Comparison of ENCODE assay signal across 24 cellular contexts in genomic region chr6:53630533-53631269, GRCh38. TPM values are rescaled to one million over a fixed set of nuclear protein-coding genes. Genes with fewer than 3 reads are reported as not detected.
A peak's percentile ranks its signal among the peaks of the same experiment; 100 is the strongest.
DNase-seq lines count a peak whose midpoint lies in the region; ATAC-seq, FAIRE-seq and TF ChIP-seq lines count a peak whose summit lies in the region.
"Had no signal": no experiment of that assay in that cellular context is flagged by ENCODE, and none has a peak within 500 bp of the region (broad histone marks: within the 10 kb centered on the region; RNA-seq: fewer than 3 reads in every experiment).

No MANE protein-coding gene starts in this region.

- peak overlapping the region in 3 of 11 experiments; percentile 10 to 54 (median 44); a peak in 6 of 22 replicates for H3K27ac ChIP-seq in BLaER1 treated with 17β-estradiol and CSF1 and Interleukin-3, amounts not matched to agents 10 nM and 100 nM
- no peak overlapping the region for H3K27ac ChIP-seq in keratinocyte (ENCODE audit: control insufficient read depth, insufficient read depth, low read length)
- H3K27ac ChIP-seq: cardiac muscle cell had no signal

- no peak overlapping the region for H3K4me3 Mint-ChIP-seq in Calu3 (ENCODE audit: low read depth, unreplicated experiment)
- H3K4me3 Mint-ChIP-seq: activated CD4-positive, alpha-beta memory T cell treated with anti-CD3 and anti-CD28 coated beads for 36 hours; activated naive CD8-positive, alpha-beta T cell treated with anti-CD3 and anti-CD28 coated beads, Interleukin-2, amount 50 U/mL, for 24 hours; activated T-cell treated with anti-CD3 and anti-CD28 coated beads, Interleukin-2, amount 50 U/mL, for 72 hours; effector memory CD8-positive, alpha-beta T cell; naive thymus-derived CD8-positive, alpha-beta T cell; stimulated activated naive CD8-positive, alpha-beta T cell treated with anti-CD3 and anti-CD28 coated beads, Interleukin-15, Interleukin-2, amounts not matched to agents 100 ng/mL and 50 ng/mL, for 24 hours had no signal

- no peak overlapping the region for H3K4me3 ChIP-seq in BLaER1 treated with 17β-estradiol and CSF1 and Interleukin-3, amounts not matched to agents 10 nM and 100 nM
- no peak overlapping the region for H3K4me3 ChIP-seq in keratinocyte (ENCODE audit: control insufficient read depth in 2 of 3, extremely low read depth in 1 of 3, insufficient read depth in 2 of 3, low read depth in 1 of 3, low read length in 3 of 3)
- H3K4me3 ChIP-seq: cardiac muscle cell, lung had no signal

- CTCF ChIA-PET in Calu3 (lab: Charles Lee): no interaction called here

- H3K36me3 Mint-ChIP-seq in Calu3 (ENCODE audit: insufficient read depth, unreplicated experiment): no peaks in the 10 kb centered on the region
- H3K36me3 Mint-ChIP-seq: activated CD4-positive, alpha-beta memory T cell treated with anti-CD3 and anti-CD28 coated beads for 36 hours; naive thymus-derived CD8-positive, alpha-beta T cell had no signal

- H3K4me1 Mint-ChIP-seq in Calu3 (ENCODE audit: low read depth, unreplicated experiment): peaks cover 32% of the 10 kb centered on the region
- H3K4me1 Mint-ChIP-seq: activated naive CD8-positive, alpha-beta T cell treated with anti-CD3 and anti-CD28 coated beads, Interleukin-2, amount 50 U/mL, for 24 hours had no signal

- no peaks in the 10 kb centered on the region; a peak in 1 of 22 replicates for H3K9me3 ChIP-seq in BLaER1 treated with 17β-estradiol and CSF1 and Interleukin-3, amounts not matched to agents 10 nM and 100 nM (replicated peaks in 1 of 11)
- H3K9me3 ChIP-seq in keratinocyte (ENCODE audit: control insufficient read depth, low read depth, low read length): no peaks in the 10 kb centered on the region

- no peaks in the 10 kb centered on the region for H3K79me2 ChIP-seq in keratinocyte (ENCODE audit: control insufficient read depth, insufficient read depth, low read length)

- H3K9me3 Mint-ChIP-seq in Calu3 (ENCODE audit: low read depth, unreplicated experiment): no peaks in the 10 kb centered on the region
- H3K9me3 Mint-ChIP-seq: activated CD4-positive, alpha-beta memory T cell treated with anti-CD3 and anti-CD28 coated beads for 36 hours; activated naive CD8-positive, alpha-beta T cell treated with anti-CD3 and anti-CD28 coated beads, Interleukin-2, amount 50 U/mL, for 24 hours; activated T-cell treated with anti-CD3 and anti-CD28 coated beads, Interleukin-2, amount 50 U/mL, for 72 hours; effector memory CD8-positive, alpha-beta T cell; naive thymus-derived CD8-positive, alpha-beta T cell; stimulated activated naive CD8-positive, alpha-beta T cell treated with anti-CD3 and anti-CD28 coated beads, Interleukin-15, Interleukin-2, amounts not matched to agents 100 ng/mL and 50 ng/mL, for 24 hours had no signal

- intact Hi-C loops in Calu3 (cut with micrococcal nuclease; ENCODE audit: unreplicated experiment): no loop called here

- DNase-seq in NOMO-1 treated with dmso at 0.1 percent for 144 hours (lab: John Stamatoyannopoulos, UW; ENCODE audit: unreplicated experiment) (peak; percentile 21), keratinocyte (ENCODE audit: low read depth, low spot score) (no peak), NCI-H128 (lab: John Stamatoyannopoulos, UW; ENCODE audit: unreplicated experiment) (no peak), Calu3 (no peak), foreskin melanocyte (no peak)
- DNase-seq in stimulated activated CD4-positive, alpha-beta T cell treated with anti-CD3 and anti-CD28 coated beads, Interleukin-2, amount 100 ng/mL, for 48 hours: no peak
- DNase-seq: activated CD4-positive, alpha-beta memory T cell treated with anti-CD3 and anti-CD28 coated beads for 36 hours; activated naive CD8-positive, alpha-beta T cell treated with anti-CD3 and anti-CD28 coated beads, Interleukin-2, amount 50 U/mL, for 24 hours; activated T-cell treated with anti-CD3 and anti-CD28 coated beads, Interleukin-2, amount 50 U/mL, for 72 hours; effector memory CD8-positive, alpha-beta T cell; KBM-7; naive thymus-derived CD8-positive, alpha-beta T cell; NCI-H146; NCI-H446; stimulated activated CD4-positive, alpha-beta T cell treated with anti-CD3 and anti-CD28 coated beads, Interleukin-12 subunit alpha, Interleukin-12 subunit beta, amount 100 ng/mL, for 4 hours had no signal

- ATAC-seq in GM21447 (IDR thresholded peaks at IDR 0.05; ENCODE audit: unreplicated experiment): peak; percentile 68
- ATAC-seq: activated naive CD8-positive, alpha-beta T cell treated with anti-CD3 and anti-CD28 coated beads, Interleukin-2, amount 50 U/mL, for 24 hours; activated T-cell treated with anti-CD3 and anti-CD28 coated beads, Interleukin-2, amount 50 U/mL, for 72 hours; effector memory CD8-positive, alpha-beta T cell; naive thymus-derived CD8-positive, alpha-beta T cell; SK-N-SH treated with all-trans-retinoic acid at 6 μM for 48 hours had no signal

- H3K9me1 ChIP-seq in keratinocyte (ENCODE audit: control insufficient read depth, extremely low read depth, insufficient read depth, low read length): no peaks in the 10 kb centered on the region

- no peak overlapping the region for H3K9ac ChIP-seq in BLaER1 treated with 17β-estradiol and CSF1 and Interleukin-3, amounts not matched to agents 10 nM and 100 nM
- no peak overlapping the region for H3K9ac ChIP-seq in keratinocyte (ENCODE audit: control insufficient read depth, extremely low read depth, insufficient read depth, low read length)

- H3K27me3 Mint-ChIP-seq in Calu3 (ENCODE audit: unreplicated experiment): no peaks in the 10 kb centered on the region
- H3K27me3 Mint-ChIP-seq: progenitor cell of endocrine pancreas had no signal

- peak overlapping the region; percentile 21 to 72 (median 54) for H3K4me2 ChIP-seq in BLaER1 treated with 17β-estradiol and CSF1 and Interleukin-3, amounts not matched to agents 10 nM and 100 nM
- H3K4me2 ChIP-seq in keratinocyte (ENCODE audit: control insufficient read depth, extremely low read depth, insufficient read depth, low read depth, low read length): no peak overlapping the region

- no peak for TF ChIP-seq CTCF in keratinocyte (optimal IDR thresholded peaks at IDR 0.05 in 1 of 3, IDR thresholded peaks at IDR 0.05 in 1 of 3, conservative IDR thresholded peaks at IDR 0.05 in 1 of 3; ENCODE audit: extremely low read depth in 1 of 3, insufficient read depth in 2 of 3, low read length in 3 of 3)
- no peak for TF ChIP-seq CTCF in Calu3 (IDR thresholded peaks at IDR 0.05; ENCODE audit: unreplicated experiment)

- no peaks in the 10 kb centered on the region for H4K20me1 ChIP-seq in BLaER1 treated with 17β-estradiol and CSF1 and Interleukin-3, amounts not matched to agents 10 nM and 100 nM
- H4K20me1 ChIP-seq in keratinocyte (ENCODE audit: control insufficient read depth, extremely low read depth, insufficient read depth, low read length): no peaks in the 10 kb centered on the region

- no peaks in the 10 kb centered on the region for H3K36me3 ChIP-seq in BLaER1 treated with 17β-estradiol and CSF1 and Interleukin-3, amounts not matched to agents 10 nM and 100 nM
- no peaks in the 10 kb centered on the region for H3K36me3 ChIP-seq in keratinocyte (ENCODE audit: control insufficient read depth in 2 of 2, extremely low read depth in 1 of 2, insufficient read depth in 2 of 2, low read length in 2 of 2)
- H3K36me3 ChIP-seq: cardiac muscle cell had no signal

- FAIRE-seq in keratinocyte (lab: Jason Lieb, UNC): peak; percentile 32
- FAIRE-seq: GM18507 had no signal

- no TSS peak for BruUV-seq in Calu3 (replicated peaks; lab: Mats Ljungman, UMichigan)

- no peak overlapping the region for H3K27ac Mint-ChIP-seq in Calu3 (ENCODE audit: unreplicated experiment)
- H3K27ac Mint-ChIP-seq: activated CD4-positive, alpha-beta memory T cell treated with anti-CD3 and anti-CD28 coated beads for 36 hours; activated naive CD8-positive, alpha-beta T cell treated with anti-CD3 and anti-CD28 coated beads, Interleukin-2, amount 50 U/mL, for 24 hours; activated T-cell treated with anti-CD3 and anti-CD28 coated beads, Interleukin-2, amount 50 U/mL, for 72 hours; naive thymus-derived CD8-positive, alpha-beta T cell; progenitor cell of endocrine pancreas; stimulated activated naive CD8-positive, alpha-beta T cell treated with anti-CD3 and anti-CD28 coated beads, Interleukin-15, Interleukin-2, amounts not matched to agents 100 ng/mL and 50 ng/mL, for 24 hours had no signal

- H2AFZ ChIP-seq in keratinocyte (ENCODE audit: control insufficient read depth, low read length): no peak overlapping the region

- dilution Hi-C loops in keratinocyte (cut with MboI; ENCODE audit: extremely low pct_ligation_motif_present, low sequenced_read_pairs): no loop called here

- peaks cover 13 to 46% (median 22%) of the 10 kb centered on the region in 10 experiments; a peak in 19 of 20 replicates for H3K4me1 ChIP-seq in BLaER1 treated with 17β-estradiol and CSF1 and Interleukin-3, amounts not matched to agents 10 nM and 100 nM
- H3K4me1 ChIP-seq in keratinocyte (ENCODE audit: control insufficient read depth, extremely low read depth, insufficient read depth, low read length): peaks cover 57% of the 10 kb centered on the region

- H3K27me3 ChIP-seq in BLaER1 treated with 17β-estradiol and CSF1 and Interleukin-3, amounts not matched to agents 10 nM and 100 nM: no peaks in the 10 kb centered on the region
- no peaks in the 10 kb centered on the region for H3K27me3 ChIP-seq in keratinocyte (ENCODE audit: control insufficient read depth, extremely low read depth, insufficient read depth, low read length)
- H3K27me3 ChIP-seq: cardiac muscle cell had no signal

RNA-seq across cellular contexts. Expression of gene KLHL31, which starts 34.9 kb away (rescaled TPM):
- polyA plus RNA-seq in keratinocyte: 0.08 to 0.76 TPM (median 0.42 TPM) in 3 replicates
- polyA plus RNA-seq in keratinocyte (2011; ENCODE audit: low read depth): 1.1 TPM
- 0.17 and 0.26 TPM in 2 replicates for polyA plus RNA-seq in keratinocyte (2011; cell fraction: cytosol; rRNA removed)
- 3.1 and 3.2 TPM in 2 replicates for polyA plus RNA-seq in keratinocyte (2011; cell fraction: nucleus; rRNA removed)
- polyA plus RNA-seq in keratinocyte (2012; ENCODE audit: low replicate concordance): 0.19 and 2.2 TPM in 2 replicates
- 0.99 to 1.1 TPM in 2 of 3 replicates, not detected in the other for polyA minus RNA-seq in keratinocyte
- polyA minus RNA-seq in keratinocyte (2011; cell fraction: cytosol; rRNA and poly(A)+ RNA removed): not detected
- 1.3 and 3.5 TPM in 2 replicates for polyA minus RNA-seq in keratinocyte (2011; cell fraction: nucleus; rRNA and poly(A)+ RNA removed)
- total RNA-seq in Calu3 (2022): 1.1 and 1.2 TPM in 2 replicates
- total RNA-seq: OCI-LY7 had no signal
- polyA plus RNA-seq: naive thymus-derived CD8-positive, alpha-beta T cell had no signal
